In genomic region chr11:76745059-76745376, GRCh38 we compare ENCODE assay signal across 17 cellular contexts. TPM values are rescaled to one million over a fixed set of nuclear protein-coding genes. Genes with fewer than 3 reads are reported as not detected.
A peak's percentile ranks its signal among the peaks of the same experiment; 100 is the strongest.
DNase-seq lines count a peak whose midpoint lies in the region; ATAC-seq and TF ChIP-seq lines count a peak whose summit lies in the region.
"Had no signal": no experiment of that assay in that cellular context is flagged by ENCODE, and none has a peak within 500 bp of the region (broad histone marks: within the 10 kb centered on the region; RNA-seq: fewer than 3 reads in every experiment).

No MANE protein-coding gene starts in this region.

- H3K4me1 ChIP-seq in colonic mucosa (no peaks in the 10 kb centered on the region), mesenchymal stem cell (ENCODE audit: control insufficient read depth, insufficient read depth, low read depth, low read length) (no peaks in the 10 kb centered on the region), testis (peaks cover 22% of the 10 kb centered on the region)

- H3K4me3 ChIP-seq in colonic mucosa (no peak overlapping the region), mesenchymal stem cell (ENCODE audit: insufficient read depth in 1 of 2, low read depth in 1 of 2, low read length in 2 of 2) (no peak overlapping the region), testis (no peak overlapping the region)

- no peaks in the 10 kb centered on the region for H3K9me3 ChIP-seq in colonic mucosa
- no peaks in the 10 kb centered on the region for H3K9me3 ChIP-seq in mesenchymal stem cell (ENCODE audit: control insufficient read depth, low read length)
- H3K9me3 ChIP-seq in testis: no peaks in the 10 kb centered on the region

- no peak for TF ChIP-seq POLR2A in testis (IDR thresholded peaks at IDR 0.05)

- H2BK15ac ChIP-seq in mesenchymal stem cell (ENCODE audit: low read depth, poor library complexity, severe bottlenecking): no peak overlapping the region

- H2AFZ ChIP-seq in mesenchymal stem cell (ENCODE audit: low read depth, low read length): no peak overlapping the region

- no peak overlapping the region for H2BK5ac ChIP-seq in mesenchymal stem cell (ENCODE audit: low read depth, low read length, poor library complexity, severe bottlenecking)

- H3K27me3 ChIP-seq in colonic mucosa (no peaks in the 10 kb centered on the region), mesenchymal stem cell (ENCODE audit: control insufficient read depth in 1 of 2, insufficient read depth in 1 of 2, low read length in 2 of 2) (no peaks in the 10 kb centered on the region), testis (no peaks in the 10 kb centered on the region)

- H3K4me2 ChIP-seq in mesenchymal stem cell (ENCODE audit: low read length, poor library complexity, severe bottlenecking): no peak overlapping the region

- no peak overlapping the region for H2AK5ac ChIP-seq in mesenchymal stem cell (ENCODE audit: low read length, severe bottlenecking)

- no peak overlapping the region for H4K91ac ChIP-seq in mesenchymal stem cell (ENCODE audit: low read length)

- H3K9ac ChIP-seq in colonic mucosa (ENCODE audit: low read depth in 2 of 2, low read length in 2 of 2): peak overlapping the region in 1 of 2 donors; percentile 38
- H3K9ac ChIP-seq in mesenchymal stem cell (ENCODE audit: low read length): peak overlapping the region; percentile 63

- WGBS in mesenchymal stem cell: 85% methylated on average over 3 of the region's 4 CpGs
- 43 to 61% methylated on average over 4 of the region's 4 CpGs for WGBS in testis, 2 donors

- peak overlapping the region; percentile 56 for H3K27ac ChIP-seq in colonic mucosa
- no peak overlapping the region for H3K27ac ChIP-seq in mesenchymal stem cell (ENCODE audit: low read length, poor library complexity, severe bottlenecking)
- H3K27ac ChIP-seq in testis: peak overlapping the region; percentile 22 to 26
- H3K27ac ChIP-seq: 22Rv1 had no signal

- H4K8ac ChIP-seq in mesenchymal stem cell (ENCODE audit: low read length): no peak overlapping the region

- H3K18ac ChIP-seq in mesenchymal stem cell (ENCODE audit: low read depth in 1 of 2, low read length in 2 of 2): no peak overlapping the region

- DNase-seq in DMS53 (lab: John Stamatoyannopoulos, UW): peak; percentile 41
- no peak for DNase-seq in DMS53 treated with DMSO at 0.1 percent for 48 hours (lab: John Stamatoyannopoulos, UW; ENCODE audit: unreplicated experiment)
- no peak for DNase-seq in colonic mucosa
- no peak for DNase-seq in mesenchymal stem cell
- DNase-seq in testis: no peak
- no peak for DNase-seq in NCI-H1436 treated with DMSO at 0.1 percent for 48 hours (lab: John Stamatoyannopoulos, UW)
- no peak for DNase-seq in cardiac septum (ENCODE audit: low spot score)
- DNase-seq: KG1, NCI-H187, NCI-H2107, NCI-H2227 treated with DMSO at 0.1 percent for 48 hours, NCI-H510A treated with DMSO at 0.1 percent for 48 hours, NCI-H774, SHP77 treated with DMSO at 0.1 percent for 48 hours had no signal

- H3K79me1 ChIP-seq in mesenchymal stem cell (replicated peaks; ENCODE audit: low read length, poor library complexity, severe bottlenecking): no peaks in the 10 kb centered on the region

- no peak for ATAC-seq in HG02870 (IDR thresholded peaks at IDR 0.05; ENCODE audit: unreplicated experiment)

- H3K36me3 ChIP-seq in colonic mucosa: no peaks in the 10 kb centered on the region
- H3K36me3 ChIP-seq in mesenchymal stem cell (ENCODE audit: control insufficient read depth in 1 of 2, insufficient read depth in 2 of 2, low read depth in 1 of 2, low read length in 2 of 2): no peaks in the 10 kb centered on the region
- no peaks in the 10 kb centered on the region for H3K36me3 ChIP-seq in testis (ENCODE audit: low read depth, missing control alignments)

- H2BK120ac ChIP-seq in mesenchymal stem cell (ENCODE audit: low read depth, low read length): no peak overlapping the region

- H3K4ac ChIP-seq in mesenchymal stem cell (ENCODE audit: low read depth in 1 of 2, low read length in 2 of 2): no peak overlapping the region

- H2BK12ac ChIP-seq in mesenchymal stem cell (ENCODE audit: low read length in 2 of 2): no peak overlapping the region

- intact Hi-C loops in colonic mucosa (cut with DNase I): no loop called here
- intact Hi-C loops in testis (cut with DNase I; ENCODE audit: low total_unique reads): no loop called here
- intact Hi-C loops in cardiac septum (cut with DNase I): no loop called here

- H3K23ac ChIP-seq in mesenchymal stem cell (ENCODE audit: low read length in 2 of 2): no peak overlapping the region

- no peak overlapping the region for H3K14ac ChIP-seq in mesenchymal stem cell (ENCODE audit: low read length in 2 of 2)

- no peak for TF ChIP-seq CTCF in colonic mucosa (IDR thresholded peaks at IDR 0.05)
- no peak for TF ChIP-seq CTCF in testis (IDR thresholded peaks at IDR 0.05)

RNA-seq across cellular contexts. Expression of gene TSKU, which starts 38.1 kb away (rescaled TPM):
- total RNA-seq in colonic mucosa: 10 to 100 TPM; 39.6 to 41.3 TPM
- polyA plus RNA-seq in mesenchymal stem cell (2013, experiment 1 of 2): 47.5 TPM
- 48.4 TPM for polyA plus RNA-seq in mesenchymal stem cell (2013, experiment 2 of 2)
- 10 to 100 TPM; 17.1 to 30.2 TPM for total RNA-seq in testis
- polyA plus RNA-seq in testis (ENCODE audit: insufficient read depth, low read depth, low replicate concordance): 25.9 TPM
- total RNA-seq in cardiac septum: 6.9 TPM
- polyA plus RNA-seq: CD14-positive monocyte had no signal
